In genomic region chr6:135030056-135030473, GRCh38 we compare ENCODE assay signal across 9 cellular contexts. TPM values are rescaled to one million over a fixed set of nuclear protein-coding genes. Genes with fewer than 3 reads are reported as not detected.
DNase-seq lines count a peak whose midpoint lies in the region; ATAC-seq and TF ChIP-seq lines count a peak whose summit lies in the region.
"Had no signal": no experiment of that assay in that cellular context is flagged by ENCODE, and none has a peak within 500 bp of the region (broad histone marks: within the 10 kb centered on the region; RNA-seq: fewer than 3 reads in every experiment).

No MANE protein-coding gene starts in this region.

- H3K4me1 Mint-ChIP-seq in effector memory CD8-positive, alpha-beta T cell (ENCODE audit: low read depth in 2 of 2), result peaks cover 8 to 21% of the 10 kb centered on the region in 2 donors
- peaks cover 16% of the 10 kb centered on the region for H3K4me1 Mint-ChIP-seq in MCF 10A (ENCODE audit: insufficient read depth, unreplicated experiment)

- DNase-seq in effector memory CD8-positive, alpha-beta T cell, result no peak
- DNase-seq in MCF 10A (ENCODE audit: unreplicated experiment), result no peak
- DNase-seq in 8988T, result no peak
- no peak for DNase-seq in NCI-H2227 (lab: John Stamatoyannopoulos, UW; ENCODE audit: unreplicated experiment)
- DNase-seq: NCI-H146, ovary had no signal

- CTCF ChIA-PET in MCF 10A (lab: Yijun Ruan, JAX), result interaction anchor here (0.6 kb wide), 1 partner anchor 866 kb away, joined by 4 read pairs; no protein-coding TSS in a partner anchor

- POLR2A ChIA-PET in MCF 10A (lab: Yijun Ruan, JAX), result interaction anchor here (1.0 kb wide), 1 partner anchor 14 kb away, joined by 3 read pairs; no protein-coding TSS in a partner anchor

- H3K9me3 Mint-ChIP-seq in effector memory CD8-positive, alpha-beta T cell, result no peaks in the 10 kb centered on the region
- no peaks in the 10 kb centered on the region for H3K9me3 Mint-ChIP-seq in MCF 10A (ENCODE audit: unreplicated experiment)

- no TSS peak for BruUV-seq in MCF 10A (replicated peaks; lab: Mats Ljungman, UMichigan)

- peak overlapping the region in 1 of 2 donors; percentile 21 for H3K4me3 Mint-ChIP-seq in effector memory CD8-positive, alpha-beta T cell
- no peak overlapping the region for H3K4me3 Mint-ChIP-seq in MCF 10A (ENCODE audit: unreplicated experiment)

- no peak for TF ChIP-seq CTCF in MCF 10A (IDR thresholded peaks at IDR 0.05; ENCODE audit: unreplicated experiment)

- H3K36me3 Mint-ChIP-seq in effector memory CD8-positive, alpha-beta T cell (ENCODE audit: insufficient read depth), result peaks cover 40% of the 10 kb centered on the region
- peaks cover 42% of the 10 kb centered on the region for H3K36me3 Mint-ChIP-seq in MCF 10A (ENCODE audit: insufficient read depth, unreplicated experiment)

- H3K27me3 Mint-ChIP-seq in effector memory CD8-positive, alpha-beta T cell, result no peaks in the 10 kb centered on the region
- H3K27me3 Mint-ChIP-seq in MCF 10A (ENCODE audit: insufficient read depth, unreplicated experiment), result no peaks in the 10 kb centered on the region

- intact Hi-C loops in MCF 10A (cut with micrococcal nuclease), result no loop called here

- peak overlapping the region; percentile 0 to 55 for H3K27ac Mint-ChIP-seq in effector memory CD8-positive, alpha-beta T cell
- no peak overlapping the region for H3K27ac Mint-ChIP-seq in MCF 10A (ENCODE audit: low read depth, unreplicated experiment)

- ATAC-seq in GM18870 (IDR thresholded peaks at IDR 0.05; ENCODE audit: unreplicated experiment) (peak; percentile 94), GM21528 (IDR thresholded peaks at IDR 0.05; ENCODE audit: low FRiP score, unreplicated experiment) (peak; percentile 71), HG03342 (IDR thresholded peaks at IDR 0.05; ENCODE audit: unreplicated experiment) (peak; percentile 93)
- peak; percentile 71 for ATAC-seq in effector memory CD8-positive, alpha-beta T cell (replicated peaks)

RNA-seq across cellular contexts. Expression of gene HBS1L, which starts 24.6 kb away (rescaled TPM):
- 97.0 and 102 TPM in 2 replicates for total RNA-seq in MCF 10A (2022)
